1 cellular context compared by ENCODE assay signal in genomic region chr1:19011832-19012231, GRCh38.
TF ChIP-seq lines count a peak whose summit lies in the region.

No MANE protein-coding gene starts in this region.

TF ChIP-seq in GM23338, 12 proteins besides CTCF, POLR2A, EP300 and RAD21 (continued from another document):
- TF ChIP-seq REST (IDR thresholded peaks at IDR 0.05; ENCODE audit: unreplicated experiment) (no peak), POLR2AphosphoS5 (IDR thresholded peaks at IDR 0.05; ENCODE audit: low read depth) (no peak), ETS1 (IDR thresholded peaks at IDR 0.05) (no peak), ZNF331 (CRISPR knock-in tag; IDR thresholded peaks at IDR 0.05; ENCODE audit: low read depth) (no peak)
